In genomic region chr20:57392512-57393271, GRCh38 we compare ENCODE assay signal across 8 cellular contexts.
A peak's percentile ranks its signal among the peaks of the same experiment; 100 is the strongest.
DNase-seq lines count a peak whose midpoint lies in the region; ATAC-seq lines count a peak whose summit lies in the region.

No MANE protein-coding gene starts in this region.

- DNase-seq in DMS79 treated with DMSO at 0.1 percent for 48 hours (lab: John Stamatoyannopoulos, UW) (peak; percentile 19), DMS79 (lab: John Stamatoyannopoulos, UW) (no peak), SK-N-MC (ENCODE audit: low read depth, low spot score) (no peak), D341Med (ENCODE audit: low spot score) (no peak)
- peak; percentile 45 for DNase-seq in activated naive CD8-positive, alpha-beta T cell treated with anti-CD3 and anti-CD28 coated beads, Interleukin-2, amount 50 U/mL, for 16 hours (ENCODE audit: low read depth, low spot score)
- peak; percentile 44 for DNase-seq in stimulated activated CD4-positive, alpha-beta T cell treated with anti-CD3 and anti-CD28 coated beads, Interleukin-2, amount 100 ng/mL, for 4 hours (ENCODE audit: low read depth)

- peak overlapping the region; percentile 72 for H3K9ac ChIP-seq in SK-N-MC (ENCODE audit: insufficient read length)

- ATAC-seq in GM18519 (IDR thresholded peaks at IDR 0.05; ENCODE audit: low FRiP score, unreplicated experiment) = no peak

- H3K9me3 ChIP-seq in SK-N-MC (ENCODE audit: low read depth, low read length) (no peaks in the 10 kb centered on the region), iPS-18c (ENCODE audit: control insufficient read depth, insufficient read depth, low read length) (no peaks in the 10 kb centered on the region)

- peaks cover 57% of the 10 kb centered on the region for H3K36me3 ChIP-seq in SK-N-MC (ENCODE audit: insufficient read depth, low read length)

- H3K4me3 ChIP-seq in SK-N-MC = peak overlapping the region; percentile 85
- peak overlapping the region; percentile 61 for H3K4me3 ChIP-seq in iPS-18c (ENCODE audit: insufficient read depth, low read depth, low read length)

- peak overlapping the region; percentile 17; the same call in 1 of the 2 replicates for H3K27ac ChIP-seq in SK-N-MC

Comparison
In these comparisons a context has a peak if more than half of its experiments do, and no peak if none do; other contexts are left out.
1. DNase-seq: peak in DMS79 treated with DMSO at 0.1 percent for 48 hours (single experiment), activated naive CD8-positive, alpha-beta T cell treated with anti-CD3 and anti-CD28 coated beads, Interleukin-2, amount 50 U/mL, for 16 hours (single experiment) and stimulated activated CD4-positive, alpha-beta T cell treated with anti-CD3 and anti-CD28 coated beads, Interleukin-2, amount 100 ng/mL, for 4 hours (single experiment); none in DMS79 (single experiment), SK-N-MC (single experiment) and D341Med (single experiment).